ENCODE assay signal across 19 cellular contexts in the genomic region with DNA sequence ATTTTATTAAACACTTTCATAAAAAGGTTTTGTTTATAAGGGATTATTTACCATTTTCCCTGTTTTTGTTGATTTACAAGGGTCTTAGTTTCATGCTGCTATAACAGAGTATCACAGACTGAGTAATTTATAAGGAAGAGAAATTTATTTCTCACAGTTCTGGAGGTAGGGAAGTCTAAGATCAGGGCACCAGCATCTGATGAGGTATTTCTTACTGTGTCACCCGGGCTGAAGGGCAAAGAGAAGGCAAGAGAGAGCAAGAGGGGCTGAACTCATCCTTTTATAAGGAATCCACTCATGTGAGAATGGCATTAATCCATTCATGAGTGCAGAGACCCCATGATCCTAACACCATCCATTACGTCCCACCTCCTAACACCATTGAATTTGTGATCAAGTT.
A peak's percentile ranks its signal among the peaks of the same experiment; 100 is the strongest.
DNase-seq lines count a peak whose midpoint lies in the region; ATAC-seq and TF ChIP-seq lines count a peak whose summit lies in the region.
"Had no signal": no experiment of that assay in that cellular context is flagged by ENCODE, and none has a peak within 500 bp of the region (broad histone marks: within the 10 kb centered on the region; RNA-seq: fewer than 3 reads in every experiment).

No MANE protein-coding gene starts in this region.

- DNase-seq in natural killer cell treated with Interleukin-12 subunit alpha and Interleukin-12 subunit beta and Interleukin-15 and Interleukin-18, amount 100 ng/mL, for 72 hours (ENCODE audit: low spot score), result no peak
- DNase-seq in natural killer cell (no peak), IMR-90 (no peak), mesenchymal stem cell (no peak), NCI-H510A (lab: John Stamatoyannopoulos, UW) (no peak), NCI-H128 (lab: John Stamatoyannopoulos, UW; ENCODE audit: unreplicated experiment) (no peak)
- DNase-seq: AML-193; CD4-positive, alpha-beta memory T cell; DMS153; DMS79; EL; GM23248 had no signal

- no peaks in the 10 kb centered on the region for H3K79me1 ChIP-seq in IMR-90 (ENCODE audit: low read depth in 1 of 2, low read length in 2 of 2)
- no peaks in the 10 kb centered on the region for H3K79me1 ChIP-seq in mesenchymal stem cell (replicated peaks; ENCODE audit: low read length, poor library complexity, severe bottlenecking)

- CTCF ChIA-PET in IMR-90 (lab: Yijun Ruan, JAX), result no interaction called here

- no peak for TF ChIP-seq CTCF in natural killer cell (IDR thresholded peaks at IDR 0.05)
- TF ChIP-seq CTCF in IMR-90 (conservative IDR thresholded peaks at IDR 0.05; ENCODE audit: low read depth, low read length), result no peak

- no peaks in the 10 kb centered on the region for H3K27me3 ChIP-seq in IMR-90 (ENCODE audit: control insufficient read depth, insufficient read depth, low read length)
- no peaks in the 10 kb centered on the region for H3K27me3 ChIP-seq in mesenchymal stem cell (ENCODE audit: control insufficient read depth in 1 of 2, insufficient read depth in 1 of 2, low read length in 2 of 2)

- no peaks in the 10 kb centered on the region for H3K27me3 Mint-ChIP-seq in natural killer cell treated with Interleukin-12 subunit alpha and Interleukin-12 subunit beta and Interleukin-15 and Interleukin-18, amount 100 ng/mL, for 72 hours
- H3K27me3 Mint-ChIP-seq in natural killer cell (ENCODE audit: low read depth in 2 of 2), result peaks cover 8 to 9% of the 10 kb centered on the region in 2 donors
- H3K27me3 Mint-ChIP-seq in stimulated activated memory B cell treated with anti-CD40 and anti-IgM and Interleukin-4, amounts not matched to agents 10 μg/mL and 1 μg/mL and 100 μg/mL, for 72 hours, result no peaks in the 10 kb centered on the region
- H3K27me3 Mint-ChIP-seq: CD4-positive, alpha-beta memory T cell had no signal

- BruUV-seq in IMR-90 (replicated peaks; lab: Mats Ljungman, UMichigan), result no TSS peak

- H3K9ac ChIP-seq in IMR-90 (ENCODE audit: low read depth, low read length) (no peak overlapping the region), mesenchymal stem cell (ENCODE audit: low read length) (no peak overlapping the region)
- H3K9ac ChIP-seq: GM23248 had no signal

- H2BK120ac ChIP-seq in IMR-90 (ENCODE audit: low read depth, low read length) (no peak overlapping the region), mesenchymal stem cell (ENCODE audit: low read depth, low read length) (no peak overlapping the region)

- H3K4me2 ChIP-seq in IMR-90 (ENCODE audit: low read depth, low read length) (no peak overlapping the region), mesenchymal stem cell (ENCODE audit: low read length, poor library complexity, severe bottlenecking) (no peak overlapping the region)
- H3K4me2 ChIP-seq: A549 had no signal

- no CpG with 5 or more reads among the region's 2 CpGs for WGBS in IMR-90 (ENCODE audit: extremely low coverage in 2 of 2, insufficient read length in 1 of 2), 2 experiments
- WGBS in mesenchymal stem cell, result 89% methylated on average over 2 of the region's 2 CpGs

- H3K14ac ChIP-seq in IMR-90 (replicated peaks; ENCODE audit: low read depth, low read length) (no peak overlapping the region), mesenchymal stem cell (ENCODE audit: low read length in 2 of 2) (no peak overlapping the region)

- H3K9me3 ChIP-seq in IMR-90 (ENCODE audit: control insufficient read depth, insufficient read depth, low read length) (no peaks in the 10 kb centered on the region), mesenchymal stem cell (ENCODE audit: control insufficient read depth, low read length) (no peaks in the 10 kb centered on the region)
- H3K9me3 ChIP-seq: A549, HAP-1 had no signal

- no peak for ATAC-seq in natural killer cell treated with Interleukin-12 subunit alpha and Interleukin-12 subunit beta and Interleukin-15 and Interleukin-18, amount 100 ng/mL, for 72 hours
- ATAC-seq in natural killer cell (no peak), IMR-90 (ENCODE audit: low read depth) (no peak), HG03045 (IDR thresholded peaks at IDR 0.05; ENCODE audit: unreplicated experiment) (no peak)
- no peak for ATAC-seq in stimulated activated memory B cell treated with anti-CD40 and anti-IgM and Interleukin-4, amounts not matched to agents 10 μg/mL and 1 μg/mL and 100 μg/mL, for 72 hours
- ATAC-seq: A549 had no signal

- no peaks in the 10 kb centered on the region for H3K9me1 ChIP-seq in IMR-90 (ENCODE audit: insufficient read depth, low read length)

- H4K91ac ChIP-seq in IMR-90 (ENCODE audit: insufficient read depth, low read depth, low read length) (no peak overlapping the region), mesenchymal stem cell (ENCODE audit: low read length) (no peak overlapping the region)

- POLR2A ChIA-PET in IMR-90 (lab: Charles Lee; ENCODE audit: unreplicated experiment), result no interaction called here

- H3K23ac ChIP-seq in IMR-90 (ENCODE audit: low read depth, low read length) (no peak overlapping the region), mesenchymal stem cell (ENCODE audit: low read length in 2 of 2) (no peak overlapping the region)

- dilution Hi-C loops in IMR-90 (cut with HindIII; ENCODE audit: low sequenced_read_pairs, unreplicated experiment), result no loop called here

- in situ Hi-C loops in IMR-90 (cut with MboI; ENCODE audit: low sequenced_read_pairs), result no loop called here

- H3K4me1 ChIP-seq in IMR-90 (ENCODE audit: control insufficient read depth, insufficient read depth, low read length) (0 out of 2 replicates have a peak, but pooled peaks cover 2% of the 10 kb centered on the region), mesenchymal stem cell (ENCODE audit: control insufficient read depth, insufficient read depth, low read depth, low read length) (no peaks in the 10 kb centered on the region)
- H3K4me1 ChIP-seq: HAP-1 had no signal

- TF ChIP-seq POLR2A in IMR-90 (IDR thresholded peaks at IDR 0.05; ENCODE audit: low read depth, low read length), result no peak

- H3K27ac Mint-ChIP-seq in natural killer cell treated with Interleukin-12 subunit alpha and Interleukin-12 subunit beta and Interleukin-15 and Interleukin-18, amount 100 ng/mL, for 72 hours, result peak overlapping the region; percentile 41 to 55
- H3K27ac Mint-ChIP-seq in natural killer cell, result no peak overlapping the region
- H3K27ac Mint-ChIP-seq in stimulated activated memory B cell treated with anti-CD40 and anti-IgM and Interleukin-4, amounts not matched to agents 10 μg/mL and 1 μg/mL and 100 μg/mL, for 72 hours, result peak overlapping the region; percentile 59
- H3K27ac Mint-ChIP-seq: CD4-positive, alpha-beta memory T cell; IgD-negative memory B cell had no signal

- H3K36me3 Mint-ChIP-seq in natural killer cell treated with Interleukin-12 subunit alpha and Interleukin-12 subunit beta and Interleukin-15 and Interleukin-18, amount 100 ng/mL, for 72 hours, result peaks cover 10% of the 10 kb centered on the region
- H3K36me3 Mint-ChIP-seq in natural killer cell, result no peaks in the 10 kb centered on the region
- no peaks in the 10 kb centered on the region for H3K36me3 Mint-ChIP-seq in stimulated activated memory B cell treated with anti-CD40 and anti-IgM and Interleukin-4, amounts not matched to agents 10 μg/mL and 1 μg/mL and 100 μg/mL, for 72 hours
- H3K36me3 Mint-ChIP-seq: CD4-positive, alpha-beta memory T cell; IgD-negative memory B cell had no signal

- H4K5ac ChIP-seq in IMR-90 (ENCODE audit: low read depth, low read length), result no peak overlapping the region

- no peak overlapping the region for H3K56ac ChIP-seq in IMR-90 (ENCODE audit: extremely low read depth, insufficient read depth, low read length)

- H2AK5ac ChIP-seq in IMR-90 (ENCODE audit: low read depth, low read length) (no peak overlapping the region), mesenchymal stem cell (ENCODE audit: low read length, severe bottlenecking) (no peak overlapping the region)

- H2AFZ ChIP-seq in IMR-90 (replicated peaks; ENCODE audit: low read length, poor library complexity) (no peak overlapping the region), mesenchymal stem cell (ENCODE audit: low read depth, low read length) (no peak overlapping the region)
- H2AFZ ChIP-seq: GM23248 had no signal

- H2AK9ac ChIP-seq in IMR-90 (replicated peaks; ENCODE audit: low read depth, low read length, poor library complexity), result no peak overlapping the region

- no peak overlapping the region for H2BK5ac ChIP-seq in IMR-90 (ENCODE audit: low read depth, low read length, poor library complexity, severe bottlenecking)
- H2BK5ac ChIP-seq in mesenchymal stem cell (ENCODE audit: low read depth, low read length, poor library complexity, severe bottlenecking), result no peak overlapping the region

- TF ChIP-seq RAD21 in IMR-90 (IDR thresholded peaks at IDR 0.05; ENCODE audit: low read length), result no peak

- H2BK15ac ChIP-seq in IMR-90 (ENCODE audit: low read depth, low read length) (peak overlapping the region; percentile 85), mesenchymal stem cell (ENCODE audit: low read depth, poor library complexity, severe bottlenecking) (peak overlapping the region; percentile 57)

- H3K4me3 ChIP-seq in IMR-90 (ENCODE audit: insufficient read depth, low read depth, low read length) (no peak overlapping the region), mesenchymal stem cell (ENCODE audit: insufficient read depth in 1 of 2, low read depth in 1 of 2, low read length in 2 of 2) (no peak overlapping the region)
- H3K4me3 ChIP-seq: A549, GM23248, HAP-1 had no signal

- H3K9me3 Mint-ChIP-seq in natural killer cell treated with Interleukin-12 subunit alpha and Interleukin-12 subunit beta and Interleukin-15 and Interleukin-18, amount 100 ng/mL, for 72 hours, result no peaks in the 10 kb centered on the region
- no peaks in the 10 kb centered on the region for H3K9me3 Mint-ChIP-seq in natural killer cell
- H3K9me3 Mint-ChIP-seq in stimulated activated memory B cell treated with anti-CD40 and anti-IgM and Interleukin-4, amounts not matched to agents 10 μg/mL and 1 μg/mL and 100 μg/mL, for 72 hours, result no peaks in the 10 kb centered on the region
- H3K9me3 Mint-ChIP-seq: CD4-positive, alpha-beta memory T cell; IgD-negative memory B cell had no signal

- H3K4me3 Mint-ChIP-seq in natural killer cell treated with Interleukin-12 subunit alpha and Interleukin-12 subunit beta and Interleukin-15 and Interleukin-18, amount 100 ng/mL, for 72 hours, result no peak overlapping the region
- H3K4me3 Mint-ChIP-seq in natural killer cell, result no peak overlapping the region
- no peak overlapping the region for H3K4me3 Mint-ChIP-seq in stimulated activated memory B cell treated with anti-CD40 and anti-IgM and Interleukin-4, amounts not matched to agents 10 μg/mL and 1 μg/mL and 100 μg/mL, for 72 hours
- H3K4me3 Mint-ChIP-seq: CD4-positive, alpha-beta memory T cell; IgD-negative memory B cell had no signal

- no peak overlapping the region for H3K18ac ChIP-seq in IMR-90 (ENCODE audit: low read depth, low read length)
- H3K18ac ChIP-seq in mesenchymal stem cell (ENCODE audit: low read depth in 1 of 2, low read length in 2 of 2), result no peak overlapping the region

- no peak overlapping the region for H2BK20ac ChIP-seq in IMR-90 (ENCODE audit: low read depth, low read length)

- H3K27ac ChIP-seq in IMR-90 (ENCODE audit: insufficient read depth, low read length) (no peak overlapping the region), mesenchymal stem cell (ENCODE audit: low read length, poor library complexity, severe bottlenecking) (no peak overlapping the region)
- H3K27ac ChIP-seq: 22Rv1, A549, C4-2B, GM23248 had no signal

- no peaks in the 10 kb centered on the region for H3K36me3 ChIP-seq in IMR-90 (ENCODE audit: control insufficient read depth, insufficient read depth, low read length)
- H3K36me3 ChIP-seq in mesenchymal stem cell (ENCODE audit: control insufficient read depth in 1 of 2, insufficient read depth in 2 of 2, low read depth in 1 of 2, low read length in 2 of 2), result no peaks in the 10 kb centered on the region
- H3K36me3 ChIP-seq: HAP-1 had no signal

- peaks cover 22 to 27% of the 10 kb centered on the region in 2 donors for H3K4me1 Mint-ChIP-seq in natural killer cell treated with Interleukin-12 subunit alpha and Interleukin-12 subunit beta and Interleukin-15 and Interleukin-18, amount 100 ng/mL, for 72 hours (ENCODE audit: low read depth in 2 of 2)
- H3K4me1 Mint-ChIP-seq in natural killer cell, result peaks cover 6 to 8% of the 10 kb centered on the region in 2 donors
- H3K4me1 Mint-ChIP-seq in stimulated activated memory B cell treated with anti-CD40 and anti-IgM and Interleukin-4, amounts not matched to agents 10 μg/mL and 1 μg/mL and 100 μg/mL, for 72 hours, result peaks cover 15% of the 10 kb centered on the region

- intact Hi-C loops in natural killer cell (cut with micrococcal nuclease), result loop anchor here (10.0 kb wide), 1 partner anchor 568 kb away; a partner anchor contains a TSS
- intact Hi-C loops in IMR-90 (cut with micrococcal nuclease), result loop anchor here (5.0 kb wide), 1 partner anchor 115 kb away; no protein-coding TSS in a partner anchor

- H4K20me1 ChIP-seq in IMR-90 (ENCODE audit: insufficient read depth, low read length), result no peaks in the 10 kb centered on the region

- H2BK12ac ChIP-seq in mesenchymal stem cell (ENCODE audit: low read length in 2 of 2), result no peak overlapping the region

- H3K4ac ChIP-seq in IMR-90 (ENCODE audit: low read depth, low read length) (no peak overlapping the region), mesenchymal stem cell (ENCODE audit: low read depth in 1 of 2, low read length in 2 of 2) (no peak overlapping the region)

- no peak overlapping the region for H4K8ac ChIP-seq in IMR-90 (ENCODE audit: low read depth in 2 of 2, low read length in 2 of 2)
- no peak overlapping the region for H4K8ac ChIP-seq in mesenchymal stem cell (ENCODE audit: low read length)

Comparison
In these comparisons a context has a peak if more than half of its experiments do, and no peak if none do; other contexts are left out.
1. H3K27ac Mint-ChIP-seq: peak in natural killer cell treated with Interleukin-12 subunit alpha and Interleukin-12 subunit beta and Interleukin-15 and Interleukin-18, amount 100 ng/mL, for 72 hours (2 of 2) and stimulated activated memory B cell treated with anti-CD40 and anti-IgM and Interleukin-4, amounts not matched to agents 10 μg/mL and 1 μg/mL and 100 μg/mL, for 72 hours (single experiment); none in natural killer cell (0 of 2).